In genomic region chr9:106733828-106734227, GRCh38 we compare ENCODE assay signal across 18 cellular contexts.
DNase-seq lines count a peak whose midpoint lies in the region; ATAC-seq, FAIRE-seq and TF ChIP-seq lines count a peak whose summit lies in the region.
"Had no signal": no experiment of that assay in that cellular context is flagged by ENCODE, and none has a peak within 500 bp of the region (broad histone marks: within the 10 kb centered on the region; RNA-seq: fewer than 3 reads in every experiment).

No MANE protein-coding gene starts in this region.

- H4K20me1 ChIP-seq in H1 (replicated peaks in 1 of 2; ENCODE audit: control insufficient read depth in 1 of 2, insufficient read depth in 2 of 2, low read length in 2 of 2) (no peaks in the 10 kb centered on the region), smooth muscle cell (ENCODE audit: low read depth) (no peaks in the 10 kb centered on the region)

- no peak overlapping the region for H3K14ac ChIP-seq in H1 (ENCODE audit: insufficient read length)

- no peak overlapping the region for H2BK5ac ChIP-seq in H1 (ENCODE audit: low read depth, low read length)

- H3K79me1 ChIP-seq in H1 (ENCODE audit: low read depth, low read length): no peaks in the 10 kb centered on the region

- H3K4me2 ChIP-seq in H1 (ENCODE audit: insufficient read depth in 1 of 2, low read depth in 2 of 2, low read length in 2 of 2) (no peak overlapping the region), smooth muscle cell (no peak overlapping the region)

- H3K27me3 ChIP-seq in H1 (replicated peaks in 1 of 4; ENCODE audit: control insufficient read depth in 3 of 4, extremely low read depth in 1 of 4, insufficient read depth in 3 of 4, low read length in 3 of 4) (no peaks in the 10 kb centered on the region), smooth muscle cell (ENCODE audit: low read depth) (no peaks in the 10 kb centered on the region)

- no peak overlapping the region for H4K5ac ChIP-seq in H1 (ENCODE audit: insufficient read length, low read depth, low read length)

- TF ChIP-seq CTCF in H1 (IDR thresholded peaks at IDR 0.05; ENCODE audit: control extremely low read depth in 1 of 3, insufficient read depth in 1 of 3, low read depth in 1 of 3, low read length in 3 of 3) (no peak), smooth muscle cell (IDR thresholded peaks at IDR 0.05; ENCODE audit: borderline replicate concordance, insufficient read depth, poor library complexity, severe bottlenecking) (no peak)

- no peak overlapping the region for H3K4ac ChIP-seq in H1 (replicated peaks; ENCODE audit: insufficient read length, low read depth, low read length)

- no peaks in the 10 kb centered on the region for H3K4me1 ChIP-seq in H1 (replicated peaks in 1 of 4; ENCODE audit: control insufficient read depth in 3 of 4, insufficient read depth in 4 of 4, low read length in 3 of 4)
- H3K4me1 ChIP-seq in smooth muscle cell (ENCODE audit: low read depth): no peaks in the 10 kb centered on the region
- H3K4me1 ChIP-seq: HAP-1 had no signal

- no peak for ATAC-seq in HG03139 (IDR thresholded peaks at IDR 0.05; ENCODE audit: unreplicated experiment)
- ATAC-seq: CD8-positive, alpha-beta T cell; HepG2 had no signal

- H2BK120ac ChIP-seq in H1 (replicated peaks; ENCODE audit: low read depth, low read length): no peak overlapping the region

- no peaks in the 10 kb centered on the region for H3K9me3 ChIP-seq in H1 (ENCODE audit: insufficient read depth in 2 of 2, low read depth in 1 of 2, low read length in 1 of 2)
- H3K9me3 ChIP-seq in smooth muscle cell (replicated peaks; ENCODE audit: low read depth): no peaks in the 10 kb centered on the region
- H3K9me3 ChIP-seq: HAP-1 had no signal

- H3K36me3 ChIP-seq in H1 (ENCODE audit: control insufficient read depth in 2 of 4, insufficient read depth in 4 of 4, low read length in 3 of 4) (no peaks in the 10 kb centered on the region), smooth muscle cell (ENCODE audit: low read depth) (no peaks in the 10 kb centered on the region)
- H3K36me3 ChIP-seq: HAP-1 had no signal

- no peak overlapping the region for H3K23ac ChIP-seq in H1 (ENCODE audit: insufficient read length)

- H3K27ac ChIP-seq in H1 (ENCODE audit: low read depth, low read length) (no peak overlapping the region), smooth muscle cell (ENCODE audit: low read depth) (no peak overlapping the region)
- H3K27ac ChIP-seq: 22Rv1 had no signal

- no peak overlapping the region for H2BK15ac ChIP-seq in H1 (ENCODE audit: low read length)

- no peak for TF ChIP-seq EP300 in H1 (IDR thresholded peaks at IDR 0.05; ENCODE audit: borderline replicate concordance in 1 of 2, low read depth in 2 of 2, low read length in 2 of 2)

- DNase-seq in NCI-H1105 treated with DMSO at 0.1 percent for 48 hours (lab: John Stamatoyannopoulos, UW) (peak; percentile 27), NCI-H1105 (lab: John Stamatoyannopoulos, UW) (no peak), DMS53 (lab: John Stamatoyannopoulos, UW) (peak; percentile 17), H1 (ENCODE audit: low read depth in 1 of 2, low spot score in 2 of 2) (no peak), smooth muscle cell (lab: John Stamatoyannopoulos, UW; ENCODE audit: unreplicated experiment) (no peak)
- no peak for DNase-seq in activated CD4-positive, alpha-beta T cell treated with anti-CD3 and anti-CD28 coated beads, Interleukin-2, amount 50 U/mL, for 1 hour
- DNase-seq: CD8-positive, alpha-beta T cell; COR-L47; DMS153; GF-D8; GOT3 had no signal

- no peak overlapping the region for H2BK12ac ChIP-seq in H1 (ENCODE audit: low read depth, low read length)

- no peaks in the 10 kb centered on the region for H3K23me2 ChIP-seq in H1 (ENCODE audit: low read depth, low read length)

- H3F3A ChIP-seq in smooth muscle cell (ENCODE audit: low read depth): no peaks in the 10 kb centered on the region

- no peak overlapping the region for H3K4me3 ChIP-seq in H1 (ENCODE audit: extremely low read depth in 1 of 4, insufficient read depth in 2 of 4, low read depth in 3 of 4, low read length in 4 of 4)
- no peak overlapping the region for H3K4me3 ChIP-seq in smooth muscle cell
- H3K4me3 ChIP-seq: HAP-1 had no signal

- TF ChIP-seq RAD21 in H1 (IDR thresholded peaks at IDR 0.05 in 1 of 2, conservative IDR thresholded peaks at IDR 0.05 in 1 of 2; ENCODE audit: low read depth in 2 of 2, low read length in 2 of 2): no peak

- 0 out of 2 replicates have a peak overlapping the region, but pooled peaks have one; percentile 6 for H2AFZ ChIP-seq in H1 (ENCODE audit: low read length)
- H2AFZ ChIP-seq in smooth muscle cell (ENCODE audit: low read depth): peak overlapping the region; percentile 63

- H3K79me2 ChIP-seq in H1 (ENCODE audit: control insufficient read depth in 1 of 2, insufficient read depth in 2 of 2, low read length in 2 of 2) (no peaks in the 10 kb centered on the region), smooth muscle cell (ENCODE audit: low read depth) (no peaks in the 10 kb centered on the region)

- H2AK5ac ChIP-seq in H1 (ENCODE audit: low read depth, low read length): no peak overlapping the region

- POLR2A ChIA-PET in H1 (lab: Charles Lee; ENCODE audit: partially characterized antibody): no interaction called here

- H4K8ac ChIP-seq in H1 (ENCODE audit: extremely low read depth, insufficient read depth, low read length): no peak overlapping the region

- CTCF ChIA-PET in H1 (lab: Charles Lee; ENCODE audit: partially characterized antibody): no interaction called here

- no peak overlapping the region for H4K91ac ChIP-seq in H1 (replicated peaks; ENCODE audit: insufficient read length, low read length)

- TF ChIP-seq POLR2A in H1 (IDR thresholded peaks at IDR 0.05; ENCODE audit: control extremely low read depth in 1 of 2, low read depth in 2 of 2, low read length in 2 of 2): no peak

- H2BK20ac ChIP-seq in H1 (ENCODE audit: low read length): no peak overlapping the region

- no peak overlapping the region for H3K56ac ChIP-seq in H1 (replicated peaks; ENCODE audit: insufficient read length, low read depth, low read length)

- no peak for FAIRE-seq in H1 (lab: Jason Lieb, UNC)
- FAIRE-seq: D721Med, GM19239, HepG2, HTR-8/SVneo had no signal

- H3K18ac ChIP-seq in H1 (ENCODE audit: extremely low read depth, low read length): no peak overlapping the region

- H3K9ac ChIP-seq in H1 (replicated peaks in 1 of 4; ENCODE audit: extremely low read depth in 1 of 4, low read depth in 3 of 4, low read length in 3 of 4) (no peak overlapping the region), smooth muscle cell (ENCODE audit: low read depth) (no peak overlapping the region)

TF ChIP-seq in H1, 55 proteins besides CTCF, POLR2A, EP300 and RAD21:
- TF ChIP-seq BRCA1 (IDR thresholded peaks at IDR 0.05; ENCODE audit: low read depth, low read length): no peak
- TF ChIP-seq HDAC6 (IDR thresholded peaks at IDR 0.05; ENCODE audit: low read depth, low read length): no peak
- TF ChIP-seq ZNF274 (IDR thresholded peaks at IDR 0.05; ENCODE audit: borderline replicate concordance, extremely low read depth, low read length): no peak
- no peak for TF ChIP-seq POU5F1 (IDR thresholded peaks at IDR 0.05; ENCODE audit: low read depth, low read length)
- TF ChIP-seq FOSL1 (IDR thresholded peaks at IDR 0.05; ENCODE audit: insufficient read depth, low read depth, low read length): no peak
- TF ChIP-seq CREB1 (IDR thresholded peaks at IDR 0.05): no peak
- no peak for TF ChIP-seq BACH1 (IDR thresholded peaks at IDR 0.05; ENCODE audit: low read length)
- TF ChIP-seq CEBPB (IDR thresholded peaks at IDR 0.05; ENCODE audit: low read depth, low read length): no peak
- TF ChIP-seq SRF (IDR thresholded peaks at IDR 0.05; ENCODE audit: low read depth, low read length): no peak
- no peak for TF ChIP-seq USF2 (IDR thresholded peaks at IDR 0.05; ENCODE audit: low read length)

Comparison
In these comparisons a context has a peak if more than half of its experiments do, and no peak if none do; other contexts are left out.
1. DNase-seq: peak in NCI-H1105 treated with DMSO at 0.1 percent for 48 hours (single experiment) and DMS53 (single experiment); none in NCI-H1105 (single experiment), H1 (0 of 2), smooth muscle cell (single experiment) and activated CD4-positive, alpha-beta T cell treated with anti-CD3 and anti-CD28 coated beads, Interleukin-2, amount 50 U/mL, for 1 hour (single experiment).